ENCODE assay signal across 15 cellular contexts in the genomic region with DNA sequence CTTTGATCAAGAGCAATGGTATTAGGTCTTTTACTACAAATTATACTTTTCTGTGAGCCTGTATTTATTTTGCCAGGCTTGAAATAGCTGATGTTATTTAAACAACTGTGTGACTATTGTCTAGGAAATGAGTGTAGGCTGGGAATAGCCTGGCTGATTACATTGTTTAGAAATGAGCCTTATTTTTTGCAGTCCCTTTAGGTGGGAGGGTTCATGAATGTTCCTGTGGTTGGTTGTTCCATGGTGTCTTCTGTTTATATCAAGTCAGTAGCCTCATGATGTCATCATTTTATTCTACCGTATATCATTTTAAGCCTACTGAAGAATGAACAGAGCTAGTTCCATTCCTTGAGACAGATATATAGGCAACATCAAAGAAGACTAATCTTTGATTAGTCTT. TPM values are rescaled to one million over a fixed set of nuclear protein-coding genes. Genes with fewer than 3 reads are reported as not detected.
DNase-seq lines count a peak whose midpoint lies in the region; ATAC-seq and TF ChIP-seq lines count a peak whose summit lies in the region.
"Had no signal": no experiment of that assay in that cellular context is flagged by ENCODE, and none has a peak within 500 bp of the region (broad histone marks: within the 10 kb centered on the region; RNA-seq: fewer than 3 reads in every experiment).

No MANE protein-coding gene starts in this region.

- H3K4me3 ChIP-seq in gastrocnemius medialis: no peak overlapping the region
- H3K4me3 ChIP-seq: cardiac muscle cell, psoas muscle had no signal

- H3K36me3 ChIP-seq in gastrocnemius medialis: no peaks in the 10 kb centered on the region
- H3K36me3 ChIP-seq: cardiac muscle cell had no signal

- peak; percentile 37 for ATAC-seq in activated T-helper 17 cell treated with anti-CD3 and anti-CD28 coated beads, Interleukin-2, amount 50 U/mL, for 72 hours (replicated peaks)
- ATAC-seq in gastrocnemius medialis: no peak
- no peak for ATAC-seq in HG02870 (IDR thresholded peaks at IDR 0.05; ENCODE audit: unreplicated experiment)

- no peak for TF ChIP-seq CTCF in gastrocnemius medialis (IDR thresholded peaks at IDR 0.05 in 4 of 5, conservative IDR thresholded peaks at IDR 0.05 in 1 of 5)

- H3K4me1 Mint-ChIP-seq in activated T-helper 17 cell treated with anti-CD3 and anti-CD28 coated beads, Interleukin-2, amount 50 U/mL, for 72 hours: no peaks in the 10 kb centered on the region

- no peaks in the 10 kb centered on the region for H3K27me3 ChIP-seq in gastrocnemius medialis
- H3K27me3 ChIP-seq: cardiac muscle cell had no signal

- H3K9me3 Mint-ChIP-seq in activated T-helper 17 cell treated with anti-CD3 and anti-CD28 coated beads, Interleukin-2, amount 50 U/mL, for 72 hours: no peaks in the 10 kb centered on the region
- H3K9me3 Mint-ChIP-seq: activated CD4-positive, alpha-beta memory T cell treated with anti-CD3 and anti-CD28 coated beads for 36 hours had no signal

- H3K27ac ChIP-seq in gastrocnemius medialis: peak overlapping the region in 3 of 4 donors; percentile 13 to 25 (median 25)
- H3K27ac ChIP-seq: C4-2B, cardiac muscle cell, psoas muscle had no signal

- H3K4me3 Mint-ChIP-seq in activated T-helper 17 cell treated with anti-CD3 and anti-CD28 coated beads, Interleukin-2, amount 50 U/mL, for 72 hours: no peak overlapping the region
- H3K4me3 Mint-ChIP-seq: activated CD4-positive, alpha-beta memory T cell treated with anti-CD3 and anti-CD28 coated beads for 36 hours had no signal

- H3K27ac Mint-ChIP-seq in activated T-helper 17 cell treated with anti-CD3 and anti-CD28 coated beads, Interleukin-2, amount 50 U/mL, for 72 hours: no peak overlapping the region
- H3K27ac Mint-ChIP-seq: activated CD4-positive, alpha-beta memory T cell treated with anti-CD3 and anti-CD28 coated beads for 36 hours had no signal

- no peaks in the 10 kb centered on the region for H3K36me3 Mint-ChIP-seq in activated T-helper 17 cell treated with anti-CD3 and anti-CD28 coated beads, Interleukin-2, amount 50 U/mL, for 72 hours (ENCODE audit: low read depth)
- H3K36me3 Mint-ChIP-seq: activated CD4-positive, alpha-beta memory T cell treated with anti-CD3 and anti-CD28 coated beads for 36 hours had no signal

- H3K4me1 ChIP-seq in gastrocnemius medialis: no peaks in the 10 kb centered on the region
- H3K4me1 ChIP-seq: psoas muscle had no signal

- intact Hi-C loops in gastrocnemius medialis (cut with DNase I; ENCODE audit: low total_unique reads): no loop called here

- DNase-seq in ELR (ENCODE audit: low read depth) (peak; percentile 91), fibroblast of gingiva (ENCODE audit: low read depth) (peak; percentile 62), gastrocnemius medialis (no peak), hippocampal formation (lab: John Stamatoyannopoulos, UW) (no peak), SHP77 treated with DMSO at 0.1 percent for 48 hours (lab: John Stamatoyannopoulos, UW) (no peak), GF-D8 (lab: John Stamatoyannopoulos, UW) (no peak)
- DNase-seq: activated CD4-positive, alpha-beta memory T cell treated with anti-CD3 and anti-CD28 coated beads for 36 hours; activated effector memory CD4-positive, alpha-beta T cell treated with Interleukin-2 at 50 U/mL for 16 hours; NCI-H187; psoas muscle; stimulated activated naive CD4-positive, alpha-beta T cell had no signal

- TF ChIP-seq POLR2A in gastrocnemius medialis (IDR thresholded peaks at IDR 0.05): no peak

- in situ Hi-C loops in gastrocnemius medialis (cut with MboI; ENCODE audit: low sequenced_read_pairs in 4 of 4): no loop called here

- H3K9me3 ChIP-seq in gastrocnemius medialis: no peaks in the 10 kb centered on the region
- H3K9me3 ChIP-seq: psoas muscle had no signal

- peaks cover 16% of the 10 kb centered on the region for H3K27me3 Mint-ChIP-seq in activated T-helper 17 cell treated with anti-CD3 and anti-CD28 coated beads, Interleukin-2, amount 50 U/mL, for 72 hours

RNA-seq across cellular contexts. Expression of a gene that starts 53.0 kb away (rescaled TPM):
- under 1 TPM; 0.04 to 0.11 TPM for total RNA-seq in activated T-helper 17 cell treated with anti-CD3 and anti-CD28 coated beads, Interleukin-2, amount 50 U/mL, for 72 hours
- 100 to 1,000 TPM in 2 of 4 donors, 10 to 100 TPM in 2; 44.2 to 120 (median 83.4) TPM for total RNA-seq in gastrocnemius medialis

Comparison
In these comparisons a context has a peak if more than half of its experiments do, and no peak if none do; other contexts are left out.
1. DNase-seq: peak in ELR (single experiment) and fibroblast of gingiva (single experiment); none in gastrocnemius medialis (0 of 2), hippocampal formation (0 of 2), SHP77 treated with DMSO at 0.1 percent for 48 hours (single experiment) and GF-D8 (single experiment).
2. RNA of a gene that starts 53.0 kb away (total RNA-seq): 44.2 to 120 TPM in gastrocnemius medialis; 0.04 to 0.11 TPM in activated T-helper 17 cell treated with anti-CD3 and anti-CD28 coated beads, Interleukin-2, amount 50 U/mL, for 72 hours; every median in the first group is over 10 times any median in the second.